8 cellular contexts compared by ENCODE assay signal in the genomic region with DNA sequence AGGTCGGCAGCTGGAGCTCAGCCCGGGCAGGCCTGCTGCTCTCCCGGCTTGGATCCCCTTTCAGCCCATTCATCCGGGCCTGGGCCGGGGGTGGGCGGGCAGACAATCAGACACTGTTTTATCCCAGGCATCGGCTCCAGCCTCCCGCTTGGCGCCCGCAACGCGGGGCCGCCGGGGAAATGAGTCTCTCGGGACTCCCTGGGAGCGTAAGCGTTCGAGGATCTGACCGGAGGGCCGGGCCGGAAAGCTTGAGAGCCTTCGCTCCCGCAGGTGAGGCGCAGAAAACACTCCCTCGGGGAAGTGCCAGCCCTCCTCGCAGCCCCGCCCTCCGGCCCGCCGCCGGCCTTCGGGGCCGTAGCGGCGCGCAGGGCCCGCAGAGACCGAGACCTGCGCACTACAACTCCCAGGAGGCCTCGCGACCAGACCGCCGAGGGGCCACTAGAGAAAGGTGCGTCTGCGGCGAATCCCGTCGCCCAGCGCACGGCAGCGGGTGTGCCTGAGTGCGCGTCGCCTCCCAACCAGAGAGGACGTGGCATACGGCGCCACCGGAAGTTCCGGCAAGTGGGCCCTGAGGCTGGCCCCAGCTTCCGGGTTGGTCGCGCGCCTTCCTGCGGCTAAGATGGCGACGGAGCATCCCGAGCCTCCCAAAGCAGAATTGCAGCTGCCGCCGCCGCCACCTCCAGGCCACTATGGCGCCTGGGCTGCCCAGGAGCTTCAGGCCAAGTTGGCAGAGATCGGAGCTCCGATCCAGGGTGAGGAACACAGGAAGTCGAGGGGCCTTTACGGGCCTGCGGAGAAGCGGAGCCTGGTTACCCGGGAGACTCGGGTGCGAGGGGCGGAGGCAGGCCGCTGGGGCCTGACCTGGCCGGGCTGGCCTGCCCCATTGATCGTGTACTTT. TPM values are rescaled to one million over a fixed set of nuclear protein-coding genes. Genes with fewer than 3 reads are reported as not detected.
DNase-seq lines count a peak whose midpoint lies in the region; ATAC-seq and TF ChIP-seq lines count a peak whose summit lies in the region.

SF3B2 (plus strand) TSS at position 599 of the 898 bp plus-strand sequence; CDS start at position 620, 21 bp downstream.

- H3K36me3 ChIP-seq in kidney epithelial cell (ENCODE audit: control insufficient read depth, insufficient read depth, low read length) = peaks cover 1% of the 10 kb centered on the region

- no peak for TF ChIP-seq CTCF in kidney epithelial cell (IDR thresholded peaks at IDR 0.05; ENCODE audit: insufficient read depth, low read length, poor library complexity, severe bottlenecking)

- peak; percentile 98 for DNase-seq in AG20443 (ENCODE audit: low spot score)
- DNase-seq in NCI-H460 (ENCODE audit: extremely low read depth, low read depth) = peak; percentile 95
- peak; percentile 92 for DNase-seq in activated CD4-positive, CD25-positive, alpha-beta regulatory T cell treated with anti-CD3 and anti-CD28 coated beads, Interleukin-2, amount 50 U/mL, for 72 hours
- DNase-seq in cerebellar nuclear complex (lab: John Stamatoyannopoulos, UW) = peak; percentile 87 to 98
- peak; percentile 93 for DNase-seq in kidney epithelial cell (ENCODE audit: low read depth)
- peak; percentile 96 to 97 for DNase-seq in stimulated activated CD4-positive, alpha-beta T cell treated with anti-CD3 and anti-CD28 coated beads, Interleukin-15, amount 100 ng/mL, for 48 hours (ENCODE audit: low read depth in 2 of 2)

- peak within 1 kb of the TSS; percentile 68 for H3K4me3 ChIP-seq in kidney epithelial cell (ENCODE audit: low read depth, low read length)

- H3K27me3 ChIP-seq in kidney epithelial cell (ENCODE audit: control insufficient read depth, insufficient read depth, low read length) = no peaks in the 10 kb centered on the region

- ATAC-seq in GM19043 (IDR thresholded peaks at IDR 0.05; ENCODE audit: low read depth, unreplicated experiment) (peak; percentile 93), HG03378 (IDR thresholded peaks at IDR 0.05; ENCODE audit: unreplicated experiment) (peak; percentile 86)

RNA-seq across cellular contexts. Expression of gene SF3B2, which starts in this region (rescaled TPM):
- 91.7 and 101 TPM in 2 replicates for total RNA-seq in NCI-H460 (2014; rRNA removed; shearing (Covaris generic))
- polyA plus RNA-seq in NCI-H460 (2014; cell fraction: nucleus; rRNA removed) = 62.7 and 76.0 TPM in 2 replicates
- 181 and 211 TPM in 2 replicates for total RNA-seq in kidney epithelial cell

Comparison
In these comparisons a context has a peak if more than half of its experiments do, and no peak if none do; other contexts are left out.
1. Peak in every context shown above with its lines: DNase-seq, ATAC-seq and H3K4me3 ChIP-seq.